ENCODE assay signal across 13 cellular contexts in genomic region chr10:130353928-130354327, GRCh38.
DNase-seq lines count a peak whose midpoint lies in the region; ATAC-seq and TF ChIP-seq lines count a peak whose summit lies in the region.
"Had no signal": no experiment of that assay in that cellular context is flagged by ENCODE, and none has a peak within 500 bp of the region (broad histone marks: within the 10 kb centered on the region; RNA-seq: fewer than 3 reads in every experiment).

No MANE protein-coding gene starts in this region.

- DNase-seq in NCI-H748 (lab: John Stamatoyannopoulos, UW; ENCODE audit: unreplicated experiment) (peak; percentile 24), NCI-H748 treated with DMSO at 0.1 percent for 48 hours (lab: John Stamatoyannopoulos, UW) (no peak), DMS79 (lab: John Stamatoyannopoulos, UW) (peak; percentile 22), islet precursor cell (peak; percentile 8), spleen (peak; percentile 15), ovary (no peak)
- DNase-seq: ACHN; C1 segment of cervical spinal cord; CD4-positive, alpha-beta T cell; DND-41; GF-D8 had no signal

- H3K27me3 ChIP-seq in spleen (replicated peaks in 1 of 7) (peaks cover 0 to 8% (median 0%) of the 10 kb centered on the region in 7 donors), ovary (no peaks in the 10 kb centered on the region)

- H3K27ac ChIP-seq in spleen: no peak overlapping the region
- H3K27ac ChIP-seq in ovary: no peak overlapping the region

- WGBS in spleen, 5 donors: 82 to 92% (median 88%) methylated on average over 6 of the region's 6 CpGs
- WGBS in ovary, 3 donors: 79 to 85% (median 81%) methylated on average over 6 of the region's 6 CpGs

- no peak for TF ChIP-seq EP300 in ovary (IDR thresholded peaks at IDR 0.05)

- intact Hi-C loops in spleen (cut with DNase I; ENCODE audit: low total_unique reads): no loop called here
- intact Hi-C loops in ovary (cut with DNase I): no loop called here

- no peak for ATAC-seq in GM18511 (IDR thresholded peaks at IDR 0.05; ENCODE audit: unreplicated experiment)

- H3K9me3 ChIP-seq in spleen (peaks cover 0 to 9% (median 0%) of the 10 kb centered on the region in 8 donors), ovary (no peaks in the 10 kb centered on the region)
- H3K9me3 ChIP-seq: HAP-1 had no signal

- H3K4me1 ChIP-seq in spleen (no peaks in the 10 kb centered on the region), ovary (ENCODE audit: insufficient read depth) (no peaks in the 10 kb centered on the region)
- H3K4me1 ChIP-seq: HAP-1 had no signal

- no peak for TF ChIP-seq CTCF in spleen (IDR thresholded peaks at IDR 0.05 in 8 of 11, conservative IDR thresholded peaks at IDR 0.05 in 3 of 11)
- no peak for TF ChIP-seq CTCF in ovary (IDR thresholded peaks at IDR 0.05)

- H3K4me3 ChIP-seq in spleen: no peak overlapping the region
- H3K4me3 ChIP-seq in ovary: no peak overlapping the region
- H3K4me3 ChIP-seq: HAP-1 had no signal

- TF ChIP-seq POLR2A in spleen (IDR thresholded peaks at IDR 0.05) (no peak), ovary (IDR thresholded peaks at IDR 0.05) (no peak)

- H3K36me3 ChIP-seq in spleen (no peaks in the 10 kb centered on the region), ovary (no peaks in the 10 kb centered on the region)
- H3K36me3 ChIP-seq: HAP-1 had no signal

Comparison
In these comparisons a context has a peak if more than half of its experiments do, and no peak if none do; other contexts are left out.
1. DNase-seq: peak in NCI-H748 (single experiment), DMS79 (single experiment), islet precursor cell (single experiment) and spleen (single experiment); none in NCI-H748 treated with DMSO at 0.1 percent for 48 hours (single experiment) and ovary (0 of 5).